In genomic region chr9:132977626-132978450, GRCh38 we compare ENCODE assay signal across 8 cellular contexts.
A peak's percentile ranks its signal among the peaks of the same experiment; 100 is the strongest.
DNase-seq lines count a peak whose midpoint lies in the region; ATAC-seq lines count a peak whose summit lies in the region.

No MANE protein-coding gene starts in this region.

- DNase-seq in NCI-H1105 treated with DMSO at 0.1 percent for 48 hours (lab: John Stamatoyannopoulos, UW) (peak; percentile 20), NCI-H1105 (lab: John Stamatoyannopoulos, UW) (no peak), SHP77 treated with DMSO at 0.1 percent for 48 hours (lab: John Stamatoyannopoulos, UW) (peak; percentile 40), glomerular visceral epithelial cell (ENCODE audit: extremely low spot score) (peak; percentile 62), putamen (ENCODE audit: low spot score) (peak; percentile 19)
- peak; percentile 10 to 58 (median 45) for DNase-seq in activated naive CD4-positive, alpha-beta T cell (lab: John Stamatoyannopoulos, UW)

- ATAC-seq in HG03439 (IDR thresholded peaks at IDR 0.05; ENCODE audit: unreplicated experiment): peak; percentile 75
- no peak for ATAC-seq in GM21786 (IDR thresholded peaks at IDR 0.05; ENCODE audit: unreplicated experiment)
